In genomic region chr6:147508073-147508870, GRCh38 we compare ENCODE assay signal across 8 cellular contexts.
A peak's percentile ranks its signal among the peaks of the same experiment; 100 is the strongest.
DNase-seq lines count a peak whose midpoint lies in the region; ATAC-seq and TF ChIP-seq lines count a peak whose summit lies in the region.

SAMD5 (plus strand) TSS chr6:147508690; CDS start chr6:147508929, 239 bp downstream.

- H3K27ac ChIP-seq in BLaER1 (no peak within 1 kb of the TSS), RWPE1 (no peak within 1 kb of the TSS), coronary artery (peak within 1 kb of the TSS; percentile 41 to 66)

- peaks cover 65% of the 10 kb centered on the region for H3K27me3 ChIP-seq in BLaER1

- H4K20me1 ChIP-seq in BLaER1 = peaks cover 33% of the 10 kb centered on the region

- H3K4me2 ChIP-seq in BLaER1 = peak within 1 kb of the TSS; percentile 95

- no peak within 1 kb of the TSS for H3K9ac ChIP-seq in BLaER1

- H3K4me3 ChIP-seq in BLaER1 (peak within 1 kb of the TSS; percentile 65), coronary artery (peak within 1 kb of the TSS; percentile 85)

- ATAC-seq in GM19023 (IDR thresholded peaks at IDR 0.05; ENCODE audit: unreplicated experiment) = peak; percentile 61
- ATAC-seq in HG03354 (IDR thresholded peaks at IDR 0.05; ENCODE audit: poor library complexity, severe bottlenecking, unreplicated experiment) = peak; percentile 59

- H3K36me3 ChIP-seq in BLaER1 = no peaks in the 10 kb centered on the region

- DNase-seq in RWPE1 (ENCODE audit: low spot score) = peak; percentile 69
- no peak for DNase-seq in coronary artery (ENCODE audit: low spot score)
- peak; percentile 80 for DNase-seq in kidney tubule cell (ENCODE audit: low spot score)
- peak; percentile 38 for DNase-seq in stimulated activated CD8-positive, alpha-beta memory T cell treated with anti-CD3 and anti-CD28 coated beads, Interleukin-4, amount 100 ng/mL, for 48 hours
- DNase-seq in AML-193 (lab: John Stamatoyannopoulos, UW) = no peak

- TF ChIP-seq CTCF in RWPE1 (conservative IDR thresholded peaks at IDR 0.05; ENCODE audit: low read depth) = no peak
- no peak for TF ChIP-seq CTCF in coronary artery (IDR thresholded peaks at IDR 0.05)

- H3K9me3 ChIP-seq in BLaER1 = no peaks in the 10 kb centered on the region

- CTCF ChIA-PET in RWPE1 (lab: Yijun Ruan, JAX) = interaction anchor here (0.6 to 0.7 kb wide), 2 partner anchors 298 to 665 kb away, joined by 3 read pairs; no protein-coding TSS in a partner anchor

- POLR2A ChIA-PET in RWPE1 (lab: Yijun Ruan, JAX; ENCODE audit: low non-redundant PET) = no interaction called here

- H3K4me1 ChIP-seq in BLaER1 = peaks cover 29% of the 10 kb centered on the region

Comparison
In these comparisons a context has a peak if more than half of its experiments do, and no peak if none do; other contexts are left out.
1. H3K27ac ChIP-seq: peak in coronary artery (2 of 2); none in BLaER1 (single experiment) and RWPE1 (single experiment).
2. DNase-seq: peak in RWPE1 (single experiment), kidney tubule cell (single experiment) and stimulated activated CD8-positive, alpha-beta memory T cell treated with anti-CD3 and anti-CD28 coated beads, Interleukin-4, amount 100 ng/mL, for 48 hours (single experiment); none in coronary artery (single experiment) and AML-193 (0 of 2).